ENCODE assay signal across 23 cellular contexts in genomic region chr2:220434365-220434764, GRCh38.
DNase-seq lines count a peak whose midpoint lies in the region; FAIRE-seq and TF ChIP-seq lines count a peak whose summit lies in the region.
"Had no signal": no experiment of that assay in that cellular context is flagged by ENCODE, and none has a peak within 500 bp of the region (broad histone marks: within the 10 kb centered on the region; RNA-seq: fewer than 3 reads in every experiment).

No MANE protein-coding gene starts in this region.

- no peak for TF ChIP-seq CTCF in epithelial cell of esophagus (IDR thresholded peaks at IDR 0.05; ENCODE audit: insufficient read depth, low read depth, low read length, missing control alignments)
- no peak for TF ChIP-seq CTCF in mesothelial cell of epicardium (IDR thresholded peaks at IDR 0.05; ENCODE audit: unreplicated experiment)
- TF ChIP-seq CTCF in osteocyte (IDR thresholded peaks at IDR 0.05), result no peak

- H3K27ac Mint-ChIP-seq in mesothelial cell of epicardium, result no peak overlapping the region
- H3K27ac Mint-ChIP-seq in osteocyte (ENCODE audit: unreplicated experiment), result no peak overlapping the region
- H3K27ac Mint-ChIP-seq: activated T-helper 17 cell treated with anti-CD3 and anti-CD28 coated beads, Interleukin-2, amount 50 U/mL, for 72 hours; CD4-positive, alpha-beta T cell; stimulated activated memory B cell treated with anti-CD40 and anti-IgM and Interleukin-4, amounts not matched to agents 10 μg/mL and 1 μg/mL and 100 μg/mL, for 72 hours had no signal

- peaks cover 1% of the 10 kb centered on the region for H3K27me3 Mint-ChIP-seq in mesothelial cell of epicardium (ENCODE audit: low read depth)
- no peaks in the 10 kb centered on the region for H3K27me3 Mint-ChIP-seq in osteocyte (ENCODE audit: unreplicated experiment)
- H3K27me3 Mint-ChIP-seq: activated T-helper 17 cell treated with anti-CD3 and anti-CD28 coated beads, Interleukin-2, amount 50 U/mL, for 72 hours; CD4-positive, alpha-beta T cell; stimulated activated memory B cell treated with anti-CD40 and anti-IgM and Interleukin-4, amounts not matched to agents 10 μg/mL and 1 μg/mL and 100 μg/mL, for 72 hours had no signal

- no peak for FAIRE-seq in RCC 7860 (lab: Jason Lieb, UNC)
- FAIRE-seq: A204.1, G401.6, GM12891, pancreas, small intestine had no signal

- H3K4me3 ChIP-seq in epithelial cell of esophagus (ENCODE audit: low read length) (no peak overlapping the region), skeletal muscle cell (ENCODE audit: low read depth, low read length) (no peak overlapping the region)
- H3K4me3 ChIP-seq: pancreas had no signal

- H3K9me3 Mint-ChIP-seq in mesothelial cell of epicardium (peaks cover 6% of the 10 kb centered on the region), osteocyte (ENCODE audit: unreplicated experiment) (no peaks in the 10 kb centered on the region)

- DNase-seq in NCI-H2171 treated with DMSO at 0.1 percent for 48 hours (lab: John Stamatoyannopoulos, UW) (peak; percentile 9), NCI-H2171 (lab: John Stamatoyannopoulos, UW) (no peak), RCC 7860 (ENCODE audit: low spot score) (peak; percentile 42), epithelial cell of esophagus (ENCODE audit: low read depth) (peak; percentile 67), skeletal muscle cell (ENCODE audit: low read depth) (peak; percentile 34), NCI-H2227 (lab: John Stamatoyannopoulos, UW; ENCODE audit: unreplicated experiment) (no peak), mesothelial cell of epicardium (ENCODE audit: low spot score in 2 of 2, unreplicated experiment in 2 of 2) (no peak), osteocyte (ENCODE audit: extremely low spot score, unreplicated experiment) (no peak)
- DNase-seq: amniotic stem cell; CD4-positive, alpha-beta T cell; erythroblast; hypothalamus; KBM-7; left colon; NCI-H1417; NCI-H446 treated with DMSO at 0.1 percent for 48 hours; pancreas; small intestine had no signal

- H3K4me1 Mint-ChIP-seq in mesothelial cell of epicardium, result no peaks in the 10 kb centered on the region
- no peaks in the 10 kb centered on the region for H3K4me1 Mint-ChIP-seq in osteocyte (ENCODE audit: unreplicated experiment)
- H3K4me1 Mint-ChIP-seq: activated T-helper 17 cell treated with anti-CD3 and anti-CD28 coated beads, Interleukin-2, amount 50 U/mL, for 72 hours; stimulated activated memory B cell treated with anti-CD40 and anti-IgM and Interleukin-4, amounts not matched to agents 10 μg/mL and 1 μg/mL and 100 μg/mL, for 72 hours had no signal

- H3K36me3 Mint-ChIP-seq in mesothelial cell of epicardium (no peaks in the 10 kb centered on the region), osteocyte (ENCODE audit: unreplicated experiment) (no peaks in the 10 kb centered on the region)
- H3K36me3 Mint-ChIP-seq: stimulated activated memory B cell treated with anti-CD40 and anti-IgM and Interleukin-4, amounts not matched to agents 10 μg/mL and 1 μg/mL and 100 μg/mL, for 72 hours had no signal

- H3K4me3 Mint-ChIP-seq in mesothelial cell of epicardium, result no peak overlapping the region
- no peak overlapping the region for H3K4me3 Mint-ChIP-seq in osteocyte (ENCODE audit: unreplicated experiment)
- H3K4me3 Mint-ChIP-seq: activated T-helper 17 cell treated with anti-CD3 and anti-CD28 coated beads, Interleukin-2, amount 50 U/mL, for 72 hours; CD4-positive, alpha-beta T cell; stimulated activated memory B cell treated with anti-CD40 and anti-IgM and Interleukin-4, amounts not matched to agents 10 μg/mL and 1 μg/mL and 100 μg/mL, for 72 hours had no signal

Comparison
In these comparisons a context has a peak if more than half of its experiments do, and no peak if none do; other contexts are left out.
1. DNase-seq: peak in NCI-H2171 treated with DMSO at 0.1 percent for 48 hours (single experiment), RCC 7860 (single experiment), epithelial cell of esophagus (single experiment) and skeletal muscle cell (single experiment); none in NCI-H2171 (single experiment), NCI-H2227 (single experiment), mesothelial cell of epicardium (0 of 2) and osteocyte (single experiment).